1 cellular context compared by ENCODE assay signal in the genomic region with DNA sequence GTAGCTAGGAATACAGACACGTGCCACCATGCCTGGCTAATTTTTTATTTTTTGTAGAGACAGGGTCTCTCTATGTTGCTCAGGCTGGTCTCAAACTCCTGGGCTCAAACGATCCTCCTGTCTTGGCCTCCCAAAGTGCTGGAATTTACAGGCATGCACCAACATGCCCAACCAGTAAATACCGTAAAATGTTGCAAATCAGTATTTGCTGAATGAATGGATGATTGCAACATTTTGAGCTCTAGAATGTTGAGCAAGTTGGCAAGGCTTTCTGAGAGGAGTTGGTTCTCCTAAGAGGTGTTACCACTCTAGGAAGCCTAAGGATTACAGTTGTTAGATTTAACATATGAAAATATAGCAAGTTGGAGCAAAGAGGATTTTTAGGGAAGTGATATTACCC.
TF ChIP-seq lines count a peak whose summit lies in the region.

No MANE protein-coding gene starts in this region.

TF ChIP-seq in IMR-90, 13 proteins besides CTCF, POLR2A, EP300 and RAD21:
- TF ChIP-seq SMC3 (IDR thresholded peaks at IDR 0.05; ENCODE audit: low read depth, low read length) (no peak), CHD1 (IDR thresholded peaks at IDR 0.05; ENCODE audit: low read depth, low read length) (no peak), RFX5 (IDR thresholded peaks at IDR 0.05; ENCODE audit: low read depth, low read length) (no peak), FOS (IDR thresholded peaks at IDR 0.05; ENCODE audit: low read depth, low read length) (no peak), BHLHE40 (IDR thresholded peaks at IDR 0.05; ENCODE audit: low read depth, low read length) (no peak), RCOR1 (IDR thresholded peaks at IDR 0.05; ENCODE audit: insufficient replicate concordance, low read length) (no peak), NFE2L2 (IDR thresholded peaks at IDR 0.05; ENCODE audit: low read depth, low read length) (no peak), MXI1 (IDR thresholded peaks at IDR 0.05; ENCODE audit: borderline replicate concordance, low read depth, low read length) (no peak), CEBPB (IDR thresholded peaks at IDR 0.05; ENCODE audit: low read depth, low read length) (no peak), MAFK (IDR thresholded peaks at IDR 0.05; ENCODE audit: low read depth, low read length) (no peak), MAZ (IDR thresholded peaks at IDR 0.05; ENCODE audit: borderline replicate concordance, low read depth, low read length) (no peak)
- TF ChIP-seq, protein P1, sequence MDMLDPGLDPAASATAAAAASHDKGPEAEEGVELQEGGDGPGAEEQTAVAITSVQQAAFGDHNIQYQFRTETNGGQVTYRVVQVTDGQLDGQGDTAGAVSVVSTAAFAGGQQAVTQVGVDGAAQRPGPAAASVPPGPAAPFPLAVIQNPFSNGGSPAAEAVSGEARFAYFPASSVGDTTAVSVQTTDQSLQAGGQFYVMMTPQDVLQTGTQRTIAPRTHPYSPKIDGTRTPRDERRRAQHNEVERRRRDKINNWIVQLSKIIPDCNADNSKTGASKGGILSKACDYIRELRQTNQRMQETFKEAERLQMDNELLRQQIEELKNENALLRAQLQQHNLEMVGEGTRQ (IDR thresholded peaks at IDR 0.05; ENCODE audit: low read depth, low read length), result no peak
- TF ChIP-seq, protein P2, sequence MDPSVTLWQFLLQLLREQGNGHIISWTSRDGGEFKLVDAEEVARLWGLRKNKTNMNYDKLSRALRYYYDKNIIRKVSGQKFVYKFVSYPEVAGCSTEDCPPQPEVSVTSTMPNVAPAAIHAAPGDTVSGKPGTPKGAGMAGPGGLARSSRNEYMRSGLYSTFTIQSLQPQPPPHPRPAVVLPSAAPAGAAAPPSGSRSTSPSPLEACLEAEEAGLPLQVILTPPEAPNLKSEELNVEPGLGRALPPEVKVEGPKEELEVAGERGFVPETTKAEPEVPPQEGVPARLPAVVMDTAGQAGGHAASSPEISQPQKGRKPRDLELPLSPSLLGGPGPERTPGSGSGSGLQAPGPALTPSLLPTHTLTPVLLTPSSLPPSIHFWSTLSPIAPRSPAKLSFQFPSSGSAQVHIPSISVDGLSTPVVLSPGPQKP (IDR thresholded peaks at IDR 0.05; ENCODE audit: borderline replicate concordance, low read depth, low read length), result no peak
